ENCODE assay signal across 22 cellular contexts in genomic region chr1:24349891-24350290, GRCh38. TPM values are rescaled to one million over a fixed set of nuclear protein-coding genes. Genes with fewer than 3 reads are reported as not detected.
A peak's percentile ranks its signal among the peaks of the same experiment; 100 is the strongest.
DNase-seq lines count a peak whose midpoint lies in the region; ATAC-seq lines count a peak whose summit lies in the region.
"Had no signal": no experiment of that assay in that cellular context is flagged by ENCODE, and none has a peak within 500 bp of the region (broad histone marks: within the 10 kb centered on the region; RNA-seq: fewer than 3 reads in every experiment).

No MANE protein-coding gene starts in this region.

- H3K36me3 Mint-ChIP-seq in activated T-helper 2 cell treated with anti-CD3 and anti-CD28 coated beads, Interferon-gamma antibody, Interleukin-2, Interleukin-4, amounts not matched to agents 10 μg/mL and 5 μg/mL and 100 μg/mL, durations not matched to agents 14 hours and 24 hours and 36 hours (ENCODE audit: low read depth) = no peaks in the 10 kb centered on the region
- H3K36me3 Mint-ChIP-seq: CD4-positive, alpha-beta memory T cell; memory B cell; natural killer cell treated with Interleukin-12 subunit alpha and Interleukin-12 subunit beta and Interleukin-15 and Interleukin-18, amount 100 ng/mL, for 72 hours had no signal

- peak; percentile 22 for DNase-seq in activated naive CD4-positive, alpha-beta T cell treated with Interleukin-2 at 50 U/mL for 16 hours
- DNase-seq in activated naive CD4-positive, alpha-beta T cell (lab: John Stamatoyannopoulos, UW) = no peak
- DNase-seq in activated T-helper 2 cell treated with anti-CD3 and anti-CD28 coated beads, Interferon-gamma antibody, Interleukin-2, Interleukin-4, amounts not matched to agents 10 μg/mL and 5 μg/mL and 100 μg/mL, durations not matched to agents 14 hours and 24 hours and 36 hours (ENCODE audit: low spot score) = no peak
- DNase-seq in iris pigment epithelial cell (ENCODE audit: low read depth) (peak; percentile 34), DMS 273 (lab: John Stamatoyannopoulos, UW; ENCODE audit: unreplicated experiment) (no peak), NCI-H446 treated with DMSO at 0.1 percent for 48 hours (lab: John Stamatoyannopoulos, UW) (no peak)
- DNase-seq in stimulated activated naive CD8-positive, alpha-beta T cell treated with anti-CD3 and anti-CD28 coated beads, Interleukin-15, Interleukin-2, amounts not matched to agents 100 U/mL and 50 U/mL, for 24 hours = peak; percentile 13
- DNase-seq: CD4-positive, alpha-beta memory T cell; DMS79; effector CD8-positive, alpha-beta T cell; H9; NCI-H1092; NCI-H82; PC-9; psoas muscle had no signal

- H3K27me3 Mint-ChIP-seq in activated T-helper 2 cell treated with anti-CD3 and anti-CD28 coated beads, Interferon-gamma antibody, Interleukin-2, Interleukin-4, amounts not matched to agents 10 μg/mL and 5 μg/mL and 100 μg/mL, durations not matched to agents 14 hours and 24 hours and 36 hours (ENCODE audit: low read depth) = peaks cover 3% of the 10 kb centered on the region

- H3K4me3 Mint-ChIP-seq in activated T-helper 2 cell treated with anti-CD3 and anti-CD28 coated beads, Interferon-gamma antibody, Interleukin-2, Interleukin-4, amounts not matched to agents 10 μg/mL and 5 μg/mL and 100 μg/mL, durations not matched to agents 14 hours and 24 hours and 36 hours (ENCODE audit: low read depth) = no peak overlapping the region
- H3K4me3 Mint-ChIP-seq: CD4-positive, alpha-beta memory T cell; H9; memory B cell; natural killer cell treated with Interleukin-12 subunit alpha and Interleukin-12 subunit beta and Interleukin-15 and Interleukin-18, amount 100 ng/mL, for 72 hours had no signal

- ATAC-seq in stimulated activated naive CD8-positive, alpha-beta T cell treated with anti-CD3 and anti-CD28 coated beads, Interleukin-15, Interleukin-2, amounts not matched to agents 100 U/mL and 50 U/mL, for 24 hours = peak; percentile 43
- no peak for ATAC-seq in HG02970 (IDR thresholded peaks at IDR 0.05; ENCODE audit: low FRiP score, unreplicated experiment)
- ATAC-seq: natural killer cell treated with Interleukin-12 subunit alpha and Interleukin-12 subunit beta and Interleukin-15 and Interleukin-18, amount 100 ng/mL, for 72 hours; psoas muscle had no signal

- H3K4me1 Mint-ChIP-seq in activated T-helper 2 cell treated with anti-CD3 and anti-CD28 coated beads, Interferon-gamma antibody, Interleukin-2, Interleukin-4, amounts not matched to agents 10 μg/mL and 5 μg/mL and 100 μg/mL, durations not matched to agents 14 hours and 24 hours and 36 hours (ENCODE audit: low read depth) = peaks cover 42% of the 10 kb centered on the region

- no peaks in the 10 kb centered on the region for H3K9me3 Mint-ChIP-seq in activated T-helper 2 cell treated with anti-CD3 and anti-CD28 coated beads, Interferon-gamma antibody, Interleukin-2, Interleukin-4, amounts not matched to agents 10 μg/mL and 5 μg/mL and 100 μg/mL, durations not matched to agents 14 hours and 24 hours and 36 hours
- H3K9me3 Mint-ChIP-seq: CD4-positive, alpha-beta memory T cell; H9; memory B cell; natural killer cell treated with Interleukin-12 subunit alpha and Interleukin-12 subunit beta and Interleukin-15 and Interleukin-18, amount 100 ng/mL, for 72 hours had no signal

- H3K27ac Mint-ChIP-seq in activated T-helper 2 cell treated with anti-CD3 and anti-CD28 coated beads, Interferon-gamma antibody, Interleukin-2, Interleukin-4, amounts not matched to agents 10 μg/mL and 5 μg/mL and 100 μg/mL, durations not matched to agents 14 hours and 24 hours and 36 hours = peak overlapping the region; percentile 63
- H3K27ac Mint-ChIP-seq: H9; memory B cell; natural killer cell treated with Interleukin-12 subunit alpha and Interleukin-12 subunit beta and Interleukin-15 and Interleukin-18, amount 100 ng/mL, for 72 hours had no signal

- intact Hi-C loops in activated T-helper 2 cell treated with anti-CD3 and anti-CD28 coated beads, Interferon-gamma antibody, Interleukin-2, Interleukin-4, amounts not matched to agents 10 μg/mL and 5 μg/mL and 100 μg/mL, durations not matched to agents 14 hours and 24 hours and 36 hours (cut with micrococcal nuclease) = loop anchor here (2.0 kb wide), 1 partner anchor 27 kb away; no protein-coding TSS in a partner anchor

RNA-seq across cellular contexts. Expression of gene GRHL3, which starts 30.7 kb away (rescaled TPM):
- not detected in 2 replicates for total RNA-seq in activated T-helper 2 cell treated with anti-CD3 and anti-CD28 coated beads, Interferon-gamma antibody, Interleukin-2, Interleukin-4, amounts not matched to agents 10 μg/mL and 5 μg/mL and 100 μg/mL, durations not matched to agents 14 hours and 24 hours and 36 hours
- total RNA-seq: activated CD8-positive, alpha-beta memory T cell treated with anti-CD3 and anti-CD28 coated beads for 36 hours; CD4-positive, alpha-beta memory T cell; fibroblast of lung; natural killer cell treated with Interleukin-12 subunit alpha and Interleukin-12 subunit beta and Interleukin-15 and Interleukin-18, amount 100 ng/mL, for 72 hours; SJSA1; subcutaneous adipose tissue had no signal

Comparison
In these comparisons a context has a peak if more than half of its experiments do, and no peak if none do; other contexts are left out.
1. DNase-seq: peak in activated naive CD4-positive, alpha-beta T cell treated with Interleukin-2 at 50 U/mL for 16 hours (single experiment), iris pigment epithelial cell (single experiment) and stimulated activated naive CD8-positive, alpha-beta T cell treated with anti-CD3 and anti-CD28 coated beads, Interleukin-15, Interleukin-2, amounts not matched to agents 100 U/mL and 50 U/mL, for 24 hours (single experiment); none in activated naive CD4-positive, alpha-beta T cell (0 of 4), activated T-helper 2 cell treated with anti-CD3 and anti-CD28 coated beads, Interferon-gamma antibody, Interleukin-2, Interleukin-4, amounts not matched to agents 10 μg/mL and 5 μg/mL and 100 μg/mL, durations not matched to agents 14 hours and 24 hours and 36 hours (single experiment), DMS 273 (single experiment) and NCI-H446 treated with DMSO at 0.1 percent for 48 hours (single experiment).